8 cellular contexts compared by ENCODE assay signal in genomic region chr15:91857772-91858171, GRCh38. TPM values are rescaled to one million over a fixed set of nuclear protein-coding genes. Genes with fewer than 3 reads are reported as not detected.
A peak's percentile ranks its signal among the peaks of the same experiment; 100 is the strongest.
DNase-seq lines count a peak whose midpoint lies in the region; ATAC-seq, FAIRE-seq and TF ChIP-seq lines count a peak whose summit lies in the region.

No MANE protein-coding gene starts in this region.

- no peak for DNase-seq in activated T-cell treated with anti-CD3 and anti-CD28 coated beads, Interleukin-2, amount 50 U/mL, for 4 hours
- DNase-seq in activated T-cell treated with anti-CD3 and anti-CD28 coated beads for 4 hours (no peak), T follicular helper cell (ENCODE audit: low read depth) (peak; percentile 34), ascending aorta (ENCODE audit: low spot score in 2 of 2) (no peak), NCI-H146 treated with DMSO at 0.1 percent for 48 hours (lab: John Stamatoyannopoulos, UW; ENCODE audit: unreplicated experiment) (no peak), RCC 7860 (ENCODE audit: low spot score) (no peak)
- peak; percentile 38 for DNase-seq in stimulated activated naive CD4-positive, alpha-beta T cell treated with Interleukin-2 at 50 U/mL for 16 hours (lab: John Stamatoyannopoulos, UW)

- intact Hi-C loops in ascending aorta (cut with DNase I) = loop anchor here (10.0 kb wide), 1 partner anchor 1217 kb away; no protein-coding TSS in a partner anchor

- H3K9me3 Mint-ChIP-seq in activated T-cell treated with anti-CD3 and anti-CD28 coated beads, Interleukin-2, amount 50 U/mL, for 4 hours = no peaks in the 10 kb centered on the region

- peaks cover 77% of the 10 kb centered on the region for H3K4me1 Mint-ChIP-seq in activated T-cell treated with anti-CD3 and anti-CD28 coated beads, Interleukin-2, amount 50 U/mL, for 4 hours (ENCODE audit: low read depth)

- no peaks in the 10 kb centered on the region for H3K27me3 ChIP-seq in ascending aorta

- H3K4me3 ChIP-seq in ascending aorta = no peak overlapping the region

- peaks cover 3 to 12% of the 10 kb centered on the region in 2 donors for H3K4me1 ChIP-seq in ascending aorta

- no peaks in the 10 kb centered on the region for H3K27me3 Mint-ChIP-seq in activated T-cell treated with anti-CD3 and anti-CD28 coated beads, Interleukin-2, amount 50 U/mL, for 4 hours (ENCODE audit: low read depth)

- TF ChIP-seq CTCF in ascending aorta (IDR thresholded peaks at IDR 0.05) = no peak

- H3K36me3 Mint-ChIP-seq in activated T-cell treated with anti-CD3 and anti-CD28 coated beads, Interleukin-2, amount 50 U/mL, for 4 hours (ENCODE audit: insufficient read depth) = no peaks in the 10 kb centered on the region

- no peak overlapping the region for H3K27ac ChIP-seq in ascending aorta

- H3K36me3 ChIP-seq in ascending aorta = no peaks in the 10 kb centered on the region

- ATAC-seq in activated T-cell treated with anti-CD3 and anti-CD28 coated beads, Interleukin-2, amount 50 U/mL, for 4 hours = peak; percentile 59 to 61
- peak; percentile 60 for ATAC-seq in HG02885 (IDR thresholded peaks at IDR 0.05; ENCODE audit: poor library complexity, unreplicated experiment)

- no peaks in the 10 kb centered on the region for H3K9me3 ChIP-seq in ascending aorta

- H3K4me3 Mint-ChIP-seq in activated T-cell treated with anti-CD3 and anti-CD28 coated beads, Interleukin-2, amount 50 U/mL, for 4 hours = peak overlapping the region; percentile 35

- FAIRE-seq in RCC 7860 (lab: Jason Lieb, UNC) = no peak

RNA-seq across cellular contexts. Expression of gene SLCO3A1, which starts 4.3 kb away (rescaled TPM):
- total RNA-seq in activated T-cell treated with anti-CD3 and anti-CD28 coated beads, Interleukin-2, amount 50 U/mL, for 4 hours = 1 to 10 TPM; 3.6 to 6.1 (median 4.8) TPM
- 53.2 TPM for total RNA-seq in ascending aorta

Comparison
In these comparisons a context has a peak if more than half of its experiments do, and no peak if none do; other contexts are left out.
1. DNase-seq: peak in T follicular helper cell (single experiment) and stimulated activated naive CD4-positive, alpha-beta T cell treated with Interleukin-2 at 50 U/mL for 16 hours (single experiment); none in activated T-cell treated with anti-CD3 and anti-CD28 coated beads, Interleukin-2, amount 50 U/mL, for 4 hours (single experiment), activated T-cell treated with anti-CD3 and anti-CD28 coated beads for 4 hours (single experiment), ascending aorta (0 of 2), NCI-H146 treated with DMSO at 0.1 percent for 48 hours (single experiment) and RCC 7860 (single experiment).